Comparison of ENCODE assay signal across 9 cellular contexts in genomic region chr4:154741877-154742851, GRCh38.
DNase-seq lines count a peak whose midpoint lies in the region; ATAC-seq and TF ChIP-seq lines count a peak whose summit lies in the region.
"Had no signal": no experiment of that assay in that cellular context is flagged by ENCODE, and none has a peak within 500 bp of the region (broad histone marks: within the 10 kb centered on the region; RNA-seq: fewer than 3 reads in every experiment).

No MANE protein-coding gene starts in this region.

- intact Hi-C loops in tibial artery (cut with DNase I; ENCODE audit: low total_unique reads): no loop called here

- H3K4me3 ChIP-seq in tibial artery: peak overlapping the region; percentile 46 to 54

- H3K36me3 Mint-ChIP-seq in activated naive CD4-positive, alpha-beta T cell treated with anti-CD3 and anti-CD28 coated beads, Interleukin-2, amount 10 ng/mL, durations not matched to agents 7 days and 5 days: no peaks in the 10 kb centered on the region

- no peaks in the 10 kb centered on the region for H3K36me3 ChIP-seq in tibial artery

- no peak overlapping the region for H3K27ac ChIP-seq in tibial artery
- H3K27ac ChIP-seq: C4-2B had no signal

- no peak for DNase-seq in activated naive CD4-positive, alpha-beta T cell treated with anti-CD3 and anti-CD28 coated beads, Interleukin-2, amount 10 ng/mL, durations not matched to agents 7 days and 5 days
- DNase-seq in activated naive CD4-positive, alpha-beta T cell treated with Interleukin-2 at 50 U/mL for 16 hours: no peak
- DNase-seq in ecto neural progenitor cell (ENCODE audit: low spot score) (peak; percentile 70), midbrain (lab: John Stamatoyannopoulos, UW) (peak; percentile 19), tibial artery (no peak)

- H3K9me3 Mint-ChIP-seq in activated naive CD4-positive, alpha-beta T cell treated with anti-CD3 and anti-CD28 coated beads, Interleukin-2, amount 10 ng/mL, durations not matched to agents 7 days and 5 days: no peaks in the 10 kb centered on the region

- H3K4me1 ChIP-seq in tibial artery: peaks cover 0 to 35% (median 26%) of the 10 kb centered on the region in 4 donors

- peaks cover 26% of the 10 kb centered on the region for H3K4me1 Mint-ChIP-seq in activated naive CD4-positive, alpha-beta T cell treated with anti-CD3 and anti-CD28 coated beads, Interleukin-2, amount 10 ng/mL, durations not matched to agents 7 days and 5 days

- CTCF ChIA-PET in activated naive CD4-positive, alpha-beta T cell treated with anti-CD3 and anti-CD28 coated beads, Interleukin-2, amount 10 ng/mL, durations not matched to agents 7 days and 5 days (lab: Charles Lee): interaction anchor here (1.3 kb wide), 1 partner anchor 104 kb away, joined by 3 read pairs; no protein-coding TSS in a partner anchor

- TF ChIP-seq CTCF in tibial artery (IDR thresholded peaks at IDR 0.05): no peak

- H3K4me3 Mint-ChIP-seq in activated naive CD4-positive, alpha-beta T cell treated with anti-CD3 and anti-CD28 coated beads, Interleukin-2, amount 10 ng/mL, durations not matched to agents 7 days and 5 days: no peak overlapping the region

- H3K27me3 ChIP-seq in tibial artery: peaks cover 0 to 29% of the 10 kb centered on the region in 2 donors

- ATAC-seq in GM21786 (IDR thresholded peaks at IDR 0.05; ENCODE audit: unreplicated experiment) (no peak), HG03175 (IDR thresholded peaks at IDR 0.05; ENCODE audit: unreplicated experiment) (no peak), HG02759 (IDR thresholded peaks at IDR 0.05; ENCODE audit: unreplicated experiment) (no peak)

- no peaks in the 10 kb centered on the region for H3K9me3 ChIP-seq in tibial artery

- peaks cover 71% of the 10 kb centered on the region for H3K27me3 Mint-ChIP-seq in activated naive CD4-positive, alpha-beta T cell treated with anti-CD3 and anti-CD28 coated beads, Interleukin-2, amount 10 ng/mL, durations not matched to agents 7 days and 5 days

- peak overlapping the region; percentile 35 for H3K27ac Mint-ChIP-seq in activated naive CD4-positive, alpha-beta T cell treated with anti-CD3 and anti-CD28 coated beads, Interleukin-2, amount 10 ng/mL, durations not matched to agents 7 days and 5 days

Comparison
In these comparisons a context has a peak if more than half of its experiments do, and no peak if none do; other contexts are left out.
1. DNase-seq: peak in ecto neural progenitor cell (single experiment) and midbrain (single experiment); none in activated naive CD4-positive, alpha-beta T cell treated with anti-CD3 and anti-CD28 coated beads, Interleukin-2, amount 10 ng/mL, durations not matched to agents 7 days and 5 days (single experiment), activated naive CD4-positive, alpha-beta T cell treated with Interleukin-2 at 50 U/mL for 16 hours (single experiment) and tibial artery (0 of 2).